In genomic region chr6:132648356-132648755, GRCh38 we compare ENCODE assay signal across 9 cellular contexts. TPM values are rescaled to one million over a fixed set of nuclear protein-coding genes. Genes with fewer than 3 reads are reported as not detected.
A peak's percentile ranks its signal among the peaks of the same experiment; 100 is the strongest.
DNase-seq lines count a peak whose midpoint lies in the region; ATAC-seq, FAIRE-seq and TF ChIP-seq lines count a peak whose summit lies in the region.
"Had no signal": no experiment of that assay in that cellular context is flagged by ENCODE, and none has a peak within 500 bp of the region (broad histone marks: within the 10 kb centered on the region; RNA-seq: fewer than 3 reads in every experiment).

No MANE protein-coding gene starts in this region.

- WGBS in lower leg skin, 2 donors: 49% methylated on average over 2 of the region's 2 CpGs

- intact Hi-C loops in PC-9 (cut with micrococcal nuclease; ENCODE audit: unreplicated experiment): no loop called here
- intact Hi-C loops in naive thymus-derived CD4-positive, alpha-beta T cell (cut with micrococcal nuclease): no loop called here
- intact Hi-C loops in lower leg skin (cut with DNase I; ENCODE audit: low total_unique reads): no loop called here

- peak overlapping the region in 1 of 9 donors; percentile 36 for H3K27ac Mint-ChIP-seq in naive thymus-derived CD4-positive, alpha-beta T cell

- TF ChIP-seq CTCF in PC-9 (conservative IDR thresholded peaks at IDR 0.05): no peak
- TF ChIP-seq CTCF in lower leg skin (IDR thresholded peaks at IDR 0.05): no peak

- no peak overlapping the region for H3K4me3 ChIP-seq in PC-9
- H3K4me3 ChIP-seq in naive thymus-derived CD4-positive, alpha-beta T cell (ENCODE audit: low read length): no peak overlapping the region
- no peak overlapping the region for H3K4me3 ChIP-seq in H7 (ENCODE audit: insufficient read depth, low read depth, low read length)
- H3K4me3 ChIP-seq in lower leg skin (ENCODE audit: low read depth, poor library complexity, severe bottlenecking): no peak overlapping the region

- DNase-seq in PC-9: peak in 1 of 2 experiments; percentile 65
- peak in 1 of 9 donors; percentile 18 for DNase-seq in naive thymus-derived CD4-positive, alpha-beta T cell
- no peak for DNase-seq in H7
- no peak for DNase-seq in UCSD-AML1 (lab: John Stamatoyannopoulos, UW; ENCODE audit: unreplicated experiment)
- no peak for DNase-seq in H54 (ENCODE audit: insufficient read length, low spot score)
- no peak for DNase-seq in lower leg skin (ENCODE audit: low spot score in 2 of 2)

- H3K27me3 ChIP-seq in PC-9 (ENCODE audit: insufficient read depth, low read depth) (no peaks in the 10 kb centered on the region), H7 (ENCODE audit: control insufficient read depth, insufficient read depth, low read length) (no peaks in the 10 kb centered on the region)
- H3K27me3 ChIP-seq in naive thymus-derived CD4-positive, alpha-beta T cell (ENCODE audit: control insufficient read depth in 2 of 2, insufficient read depth in 2 of 2, low read length in 2 of 2): no peaks in the 10 kb centered on the region

- no TSS peak for BruUV-seq in PC-9 (replicated peaks; lab: Mats Ljungman, UMichigan)

- H3K9me2 ChIP-seq in PC-9 (ENCODE audit: insufficient read depth): no peaks in the 10 kb centered on the region

- peaks cover 0 to 16% (median 0%) of the 10 kb centered on the region in 5 donors for H3K27me3 Mint-ChIP-seq in naive thymus-derived CD4-positive, alpha-beta T cell

- H3K4me1 Mint-ChIP-seq in naive thymus-derived CD4-positive, alpha-beta T cell: peaks cover 0 to 4% (median 0%) of the 10 kb centered on the region in 7 donors

- peaks cover 7% of the 10 kb centered on the region; the same call in 1 of the 2 replicates for H3F3A ChIP-seq in PC-9 (ENCODE audit: insufficient read depth, low read depth)

- H3K4me2 ChIP-seq in PC-9: 0 out of 2 replicates have a peak overlapping the region, but pooled peaks have one; percentile 4

- H3K27ac ChIP-seq in PC-9: peak overlapping the region; percentile 48
- no peak overlapping the region for H3K27ac ChIP-seq in naive thymus-derived CD4-positive, alpha-beta T cell (ENCODE audit: low read depth, low read length)

- no peak overlapping the region for H3K4me3 Mint-ChIP-seq in naive thymus-derived CD4-positive, alpha-beta T cell

- peak overlapping the region; percentile 55 for H2AFZ ChIP-seq in PC-9

- H4K20me1 ChIP-seq in PC-9 (ENCODE audit: insufficient read depth): no peaks in the 10 kb centered on the region

- no peaks in the 10 kb centered on the region for H3K36me3 Mint-ChIP-seq in naive thymus-derived CD4-positive, alpha-beta T cell

- no peaks in the 10 kb centered on the region for H3K79me2 ChIP-seq in PC-9 (ENCODE audit: low read depth)

- CTCF ChIA-PET in PC-9 (lab: Charles Lee): no interaction called here
- CTCF ChIA-PET in naive thymus-derived CD4-positive, alpha-beta T cell (lab: Charles Lee): no interaction called here

- TF ChIP-seq POLR2A in H54 (IDR thresholded peaks at IDR 0.05; ENCODE audit: low read depth, low read length) (no peak), lower leg skin (IDR thresholded peaks at IDR 0.05) (no peak)

- peaks cover 10% of the 10 kb centered on the region; the same call in 1 of the 2 replicates for H3K9me3 ChIP-seq in PC-9 (ENCODE audit: insufficient read depth, low read depth)
- no peaks in the 10 kb centered on the region for H3K9me3 ChIP-seq in naive thymus-derived CD4-positive, alpha-beta T cell (ENCODE audit: control insufficient read depth in 2 of 3, low read length in 3 of 3)

- no peak for FAIRE-seq in H54 (lab: Jason Lieb, UNC)

- no peaks in the 10 kb centered on the region for H3K36me3 ChIP-seq in PC-9 (ENCODE audit: low read depth)
- H3K36me3 ChIP-seq in naive thymus-derived CD4-positive, alpha-beta T cell (ENCODE audit: control insufficient read depth in 2 of 3, insufficient read depth in 3 of 3, low read length in 3 of 3): no peaks in the 10 kb centered on the region
- no peaks in the 10 kb centered on the region for H3K36me3 ChIP-seq in H7 (replicated peaks; ENCODE audit: control insufficient read depth, insufficient read depth, low read length)

- POLR2A ChIA-PET in PC-9 (lab: Charles Lee; ENCODE audit: unreplicated experiment): interaction anchor here (0.6 kb wide), 2 partner anchors 23 to 27 kb away, joined by 3 to 4 read pairs; no protein-coding TSS in a partner anchor
- POLR2A ChIA-PET in naive thymus-derived CD4-positive, alpha-beta T cell (lab: Charles Lee): no interaction called here

- ATAC-seq in GM19035 (IDR thresholded peaks at IDR 0.05; ENCODE audit: unreplicated experiment) (peak; percentile 79), HG02870 (IDR thresholded peaks at IDR 0.05; ENCODE audit: unreplicated experiment) (peak; percentile 89)
- ATAC-seq in naive thymus-derived CD4-positive, alpha-beta T cell: peak; percentile 54

- no peaks in the 10 kb centered on the region for H3K9me3 Mint-ChIP-seq in naive thymus-derived CD4-positive, alpha-beta T cell

- peaks cover 26% of the 10 kb centered on the region for H3K4me1 ChIP-seq in PC-9 (replicated peaks; ENCODE audit: insufficient read depth)
- peaks cover 0 to 9% of the 10 kb centered on the region in 2 donors for H3K4me1 ChIP-seq in naive thymus-derived CD4-positive, alpha-beta T cell (ENCODE audit: control insufficient read depth in 2 of 2, insufficient read depth in 2 of 2, low read length in 2 of 2)

RNA-seq across cellular contexts. Expression of gene TAAR1, which starts 10.6 kb away (rescaled TPM):
- not detected in 2 replicates for total RNA-seq in PC-9 (2021)
- total RNA-seq in naive thymus-derived CD4-positive, alpha-beta T cell: not detected
- not detected for polyA plus RNA-seq in naive thymus-derived CD4-positive, alpha-beta T cell
- not detected in 2 replicates for total RNA-seq in H7 (2014; rRNA removed; shearing (Covaris generic))
- total RNA-seq in lower leg skin: not detected
- total RNA-seq: lung microvascular endothelial cell had no signal

RNA-seq across cellular contexts. Expression of gene TAAR2, which starts 24.3 kb away (rescaled TPM):
- total RNA-seq in PC-9 (2021): not detected in 2 replicates
- not detected for total RNA-seq in naive thymus-derived CD4-positive, alpha-beta T cell
- polyA plus RNA-seq in naive thymus-derived CD4-positive, alpha-beta T cell: not detected
- total RNA-seq in H7 (2014; rRNA removed; shearing (Covaris generic)): not detected in 2 replicates
- total RNA-seq in lower leg skin: not detected
- total RNA-seq: lung microvascular endothelial cell had no signal

RNA-seq across cellular contexts. Expression of gene TAAR5, which starts 58.8 kb away (rescaled TPM):
- total RNA-seq in PC-9 (2021) (not detected in 2 replicates), lower leg skin (not detected)
- not detected for total RNA-seq in naive thymus-derived CD4-positive, alpha-beta T cell
- not detected for polyA plus RNA-seq in naive thymus-derived CD4-positive, alpha-beta T cell
- not detected in 2 replicates for total RNA-seq in H7 (2014; rRNA removed; shearing (Covaris generic))
- total RNA-seq: lung microvascular endothelial cell had no signal
